8 cellular contexts compared by ENCODE assay signal in genomic region chr17:30824002-30824355, GRCh38. TPM values are rescaled to one million over a fixed set of nuclear protein-coding genes. Genes with fewer than 3 reads are reported as not detected.
DNase-seq lines count a peak whose midpoint lies in the region; ATAC-seq and TF ChIP-seq lines count a peak whose summit lies in the region.

No MANE protein-coding gene starts in this region.

- peak overlapping the region; percentile 76 to 99 (median 96) for H3K4me3 ChIP-seq in sigmoid colon

- H3K27me3 Mint-ChIP-seq in activated CD4-positive, alpha-beta T cell treated with anti-CD3 and anti-CD28 coated beads for 36 hours: no peaks in the 10 kb centered on the region

- H3K27ac Mint-ChIP-seq in activated CD4-positive, alpha-beta T cell treated with anti-CD3 and anti-CD28 coated beads for 36 hours: peak overlapping the region; percentile 90

- H3K36me3 ChIP-seq in sigmoid colon: no peaks in the 10 kb centered on the region

- POLR2A ChIA-PET in activated CD4-positive, alpha-beta T cell treated with anti-CD3 and anti-CD28 coated beads for 36 hours (lab: Charles Lee): interaction anchor here (1.0 to 1.6 kb wide), 4 partner anchors 11 to 91 kb away, joined by 3 to 4 read pairs (median 3); no protein-coding TSS in a partner anchor

- peaks cover 44% of the 10 kb centered on the region for H3K4me1 Mint-ChIP-seq in activated CD4-positive, alpha-beta T cell treated with anti-CD3 and anti-CD28 coated beads for 36 hours

- CTCF ChIA-PET in activated CD4-positive, alpha-beta T cell treated with anti-CD3 and anti-CD28 coated beads for 36 hours (lab: Charles Lee): interaction anchor here (0.7 to 9.8 kb wide), 11 partner anchors 12 to 707 kb away, joined by 3 to 111 read pairs (median 3); partner anchors contain the start of gene RNF135

- no peak for TF ChIP-seq POLR2A in sigmoid colon (IDR thresholded peaks at IDR 0.05)

- ATAC-seq in activated CD4-positive, alpha-beta T cell treated with anti-CD3 and anti-CD28 coated beads for 36 hours: peak; percentile 8
- ATAC-seq in left cardiac atrium: peak; percentile 27 to 32
- ATAC-seq in GM18858 (IDR thresholded peaks at IDR 0.05; ENCODE audit: unreplicated experiment): no peak

- peaks cover 10% of the 10 kb centered on the region for H3K36me3 Mint-ChIP-seq in activated CD4-positive, alpha-beta T cell treated with anti-CD3 and anti-CD28 coated beads for 36 hours (ENCODE audit: low read depth)

- peak overlapping the region; percentile 77 to 90 (median 87) for H3K27ac ChIP-seq in sigmoid colon

- intact Hi-C loops in activated CD4-positive, alpha-beta T cell treated with anti-CD3 and anti-CD28 coated beads for 36 hours (cut with DNase I, micrococcal nuclease): loop anchor here (1.0 to 5.0 kb wide), 11 partner anchors 8 to 707 kb away; partner anchors contain the start of genes EVI2B (in 2 of the 2), GOSR1 (in 2 of the 2), CPD (in 1 of the 2) and NSRP1 (in 1 of the 2)
- intact Hi-C loops in left cardiac atrium (cut with DNase I) (no loop called here), sigmoid colon (cut with DNase I) (loop anchor here (10.0 kb wide), 1 partner anchor 109 kb away; no protein-coding TSS in a partner anchor), posterior vena cava (cut with DNase I) (no loop called here)

- no peaks in the 10 kb centered on the region for H3K27me3 ChIP-seq in sigmoid colon

- peaks cover 0 to 32% (median 15%) of the 10 kb centered on the region in 4 donors for H3K4me1 ChIP-seq in sigmoid colon

- no peak for TF ChIP-seq CTCF in sigmoid colon (IDR thresholded peaks at IDR 0.05)

- 1% methylated on average over 11 of the region's 11 CpGs for WGBS in sigmoid colon, 2 donors

- no peaks in the 10 kb centered on the region for H3K9me3 Mint-ChIP-seq in activated CD4-positive, alpha-beta T cell treated with anti-CD3 and anti-CD28 coated beads for 36 hours (ENCODE audit: low read depth)

- peak; percentile 65 for DNase-seq in activated CD4-positive, alpha-beta T cell treated with anti-CD3 and anti-CD28 coated beads for 36 hours
- no peak for DNase-seq in activated CD4-positive, alpha-beta T cell treated with anti-CD3 and anti-CD28 coated beads, Interleukin-2, amount 50 U/mL, for 1 hour
- DNase-seq in LoVo (ENCODE audit: low spot score) (peak; percentile 8), left cardiac atrium (no peak), sigmoid colon (no peak), posterior vena cava (ENCODE audit: low spot score) (no peak)
- DNase-seq in activated naive CD4-positive, alpha-beta T cell treated with anti-CD3 and anti-CD28 coated beads, Interleukin-2, amount 50 U/mL, for 16 hours: peak; percentile 33

- H3K9me3 ChIP-seq in sigmoid colon: no peaks in the 10 kb centered on the region

- peak overlapping the region; percentile 95 for H3K4me3 Mint-ChIP-seq in activated CD4-positive, alpha-beta T cell treated with anti-CD3 and anti-CD28 coated beads for 36 hours

- no peak for TF ChIP-seq EP300 in sigmoid colon (IDR thresholded peaks at IDR 0.05)

RNA-seq across cellular contexts. Expression of gene CRLF3, which starts 0.5 kb away (rescaled TPM):
- 10 to 100 TPM; 39.2 to 44.1 TPM for total RNA-seq in activated CD4-positive, alpha-beta T cell treated with anti-CD3 and anti-CD28 coated beads for 36 hours
- 1 to 10 TPM; 6.3 to 7.4 TPM for total RNA-seq in left cardiac atrium
- 10 to 100 TPM in 2 of 4 donors, 1 to 10 TPM in 2; 7.2 to 11.4 (median 9.8) TPM for total RNA-seq in sigmoid colon
- 10 to 100 TPM; 10.8 to 17.4 (median 12.9) TPM for polyA plus RNA-seq in sigmoid colon
- 10 to 100 TPM in 1 of 2 donors, 1 to 10 TPM in 1; 8.1 to 10.1 TPM for total RNA-seq in posterior vena cava

RNA-seq across cellular contexts. Expression of gene ATAD5, which starts 7.8 kb away (rescaled TPM):
- total RNA-seq in activated CD4-positive, alpha-beta T cell treated with anti-CD3 and anti-CD28 coated beads for 36 hours: 10 to 100 TPM; 33.1 to 40.8 TPM
- total RNA-seq in left cardiac atrium (1 to 10 TPM in 1 of 2 donors, under 1 TPM in 1; 0.92 to 1.2 TPM), sigmoid colon (1 to 10 TPM in 2 of 4 donors, under 1 TPM in 2; 0.71 to 1.7 (median 1.0) TPM), posterior vena cava (1 to 10 TPM; 1.4 to 1.5 TPM)
- polyA plus RNA-seq in sigmoid colon: 1 to 10 TPM in 1 of 3 donors, under 1 TPM in 2; 0.46 to 1.7 (median 0.60) TPM

Comparison
In these comparisons a context has a peak if more than half of its experiments do, and no peak if none do; other contexts are left out.
1. DNase-seq: peak in activated CD4-positive, alpha-beta T cell treated with anti-CD3 and anti-CD28 coated beads for 36 hours (single experiment), LoVo (single experiment) and activated naive CD4-positive, alpha-beta T cell treated with anti-CD3 and anti-CD28 coated beads, Interleukin-2, amount 50 U/mL, for 16 hours (single experiment); none in activated CD4-positive, alpha-beta T cell treated with anti-CD3 and anti-CD28 coated beads, Interleukin-2, amount 50 U/mL, for 1 hour (single experiment), left cardiac atrium (single experiment), sigmoid colon (single experiment) and posterior vena cava (single experiment).
2. RNA of gene ATAD5, which starts 7.8 kb away (total RNA-seq): 33.1 to 40.8 TPM in activated CD4-positive, alpha-beta T cell treated with anti-CD3 and anti-CD28 coated beads for 36 hours; 1.4 to 1.5 TPM in posterior vena cava, 0.71 to 1.7 TPM in sigmoid colon and 0.92 to 1.2 TPM in left cardiac atrium; every median in the first group is over 10 times any median in the second.
3. intact Hi-C loops: an anchor here in activated CD4-positive, alpha-beta T cell treated with anti-CD3 and anti-CD28 coated beads for 36 hours (1.0 to 5.0 kb wide) and sigmoid colon (10.0 kb wide); none called in left cardiac atrium and posterior vena cava.